In the genomic region with DNA sequence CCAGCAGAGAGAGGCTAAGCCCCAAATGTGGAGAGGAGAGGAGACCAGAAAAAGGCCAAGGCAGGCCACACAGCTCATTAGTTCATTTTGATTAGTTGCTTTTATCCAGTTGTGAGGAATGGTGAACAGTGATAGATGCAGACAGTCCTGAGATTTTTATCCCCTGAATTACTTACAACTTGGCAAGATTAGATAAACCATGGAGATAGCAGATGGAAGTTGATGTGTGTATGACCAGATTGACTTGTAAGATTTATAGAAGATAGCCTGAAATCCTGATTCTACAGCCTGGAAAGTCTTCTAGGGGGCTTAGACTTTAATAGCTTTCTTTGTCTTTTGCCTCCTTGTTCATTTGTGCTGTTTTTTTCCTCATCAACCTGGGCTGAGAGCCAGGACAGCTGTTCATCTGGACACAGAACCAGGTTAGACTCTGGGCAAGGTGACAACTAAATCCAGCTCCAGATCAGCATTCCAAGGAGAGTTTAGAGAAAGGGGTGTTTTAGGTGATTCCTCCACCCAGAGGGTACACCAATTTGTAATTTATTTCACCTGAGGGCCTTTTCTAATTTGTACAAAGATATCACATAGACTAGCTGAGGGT, we compare ENCODE assay signal across 30 cellular contexts.
DNase-seq lines count a peak whose midpoint lies in the region; ATAC-seq and TF ChIP-seq lines count a peak whose summit lies in the region.
"Had no signal": no experiment of that assay in that cellular context is flagged by ENCODE, and none has a peak within 500 bp of the region (broad histone marks: within the 10 kb centered on the region; RNA-seq: fewer than 3 reads in every experiment).

No MANE protein-coding gene starts in this region.

- H3K9ac ChIP-seq in PC-3 (ENCODE audit: low read length) = no peak overlapping the region
- H3K9ac ChIP-seq: BLaER1 treated with 17β-estradiol and CSF1 and Interleukin-3, amounts not matched to agents 10 nM and 100 nM had no signal

- POLR2A ChIA-PET in PC-3 (lab: Charles Lee; ENCODE audit: unreplicated experiment) = no interaction called here

- no peaks in the 10 kb centered on the region for H3K36me3 Mint-ChIP-seq in mesothelial cell of epicardium
- H3K36me3 Mint-ChIP-seq: IgD-negative memory B cell, natural killer cell had no signal

- H3F3A ChIP-seq in DOHH2 (ENCODE audit: control insufficient read depth, insufficient read depth) (peaks cover 25% of the 10 kb centered on the region), PC-3 (ENCODE audit: low read length, unreplicated experiment) (no peaks in the 10 kb centered on the region)

- CTCF ChIA-PET in PC-3 (lab: Charles Lee) = no interaction called here

- H4K20me1 ChIP-seq in DOHH2 (ENCODE audit: control insufficient read depth, insufficient read depth, low read depth, low read length) = no peaks in the 10 kb centered on the region
- H4K20me1 ChIP-seq in PC-3 (ENCODE audit: low read length) = no peaks in the 10 kb centered on the region
- H4K20me1 ChIP-seq: BLaER1 treated with 17β-estradiol and CSF1 and Interleukin-3, amounts not matched to agents 10 nM and 100 nM had no signal

- H3K4me1 ChIP-seq in DOHH2 (ENCODE audit: control insufficient read depth, low read length) = peaks cover 99% of the 10 kb centered on the region
- peaks cover 25% of the 10 kb centered on the region for H3K4me1 ChIP-seq in PC-3 (ENCODE audit: insufficient read depth, low read length)
- no peaks in the 10 kb centered on the region for H3K4me1 ChIP-seq in foreskin keratinocyte
- H3K4me1 ChIP-seq: esophagus squamous epithelium, upper lobe of right lung had no signal

- peaks cover 22% of the 10 kb centered on the region for H3K4me1 Mint-ChIP-seq in mesothelial cell of epicardium
- H3K4me1 Mint-ChIP-seq: activated CD4-positive, alpha-beta memory T cell treated with anti-CD3 and anti-CD28 coated beads, Interleukin-2, amount 10 ng/mL, durations not matched to agents 7 days and 5 days; IgD-negative memory B cell; natural killer cell; T-helper 17 cell had no signal

- BruUV-seq in PC-3 (replicated peaks; lab: Mats Ljungman, UMichigan) = no TSS peak

- H3K79me2 ChIP-seq in DOHH2 (ENCODE audit: control insufficient read depth, low read length) (no peaks in the 10 kb centered on the region), PC-3 (ENCODE audit: low read length) (no peaks in the 10 kb centered on the region)

- DNase-seq in DMS79 (lab: John Stamatoyannopoulos, UW) (peak; percentile 3), DMS79 treated with DMSO at 0.1 percent for 48 hours (lab: John Stamatoyannopoulos, UW) (no peak), PC-3 (no peak), mesothelial cell of epicardium (ENCODE audit: low spot score in 2 of 2, unreplicated experiment in 2 of 2) (no peak), foreskin keratinocyte (no peak), kidney tubule cell (ENCODE audit: low spot score) (no peak), NCI-H1417 treated with DMSO at 0.1 percent for 48 hours (lab: John Stamatoyannopoulos, UW) (no peak)
- DNase-seq: activated CD4-positive, alpha-beta memory T cell treated with anti-CD3 and anti-CD28 coated beads, Interleukin-2, amount 10 ng/mL, durations not matched to agents 7 days and 5 days; activated CD8-positive, alpha-beta memory T cell treated with anti-CD3 and anti-CD28 coated beads, Interleukin-2, amount 50 U/mL, for 4 hours; activated naive CD4-positive, alpha-beta T cell treated with Interleukin-2 at 50 U/mL for 16 hours; esophagus squamous epithelium; GDM1; GOT3; mucosa of descending colon; natural killer cell; NCI-H1048; NCI-H2029 treated with DMSO at 0.1 percent for 48 hours; NCI-H2227 treated with DMSO at 0.1 percent for 48 hours; small intestine; stimulated activated naive CD4-positive, alpha-beta T cell; T-helper 17 cell; upper lobe of right lung had no signal

- H3K27me3 ChIP-seq in DOHH2 (ENCODE audit: control insufficient read depth, low read length) (no peaks in the 10 kb centered on the region), PC-3 (ENCODE audit: low read length) (no peaks in the 10 kb centered on the region; the same call in 1 of the 2 replicates), foreskin keratinocyte (no peaks in the 10 kb centered on the region)
- H3K27me3 ChIP-seq: BLaER1 treated with 17β-estradiol and CSF1 and Interleukin-3, amounts not matched to agents 10 nM and 100 nM; esophagus squamous epithelium; heart right ventricle; upper lobe of right lung had no signal

- H3K4me3 ChIP-seq in DOHH2 (ENCODE audit: low read length) = peak overlapping the region; percentile 27; the same call in 1 of the 2 replicates
- H3K4me3 ChIP-seq in PC-3 (ENCODE audit: low read length) = no peak overlapping the region
- H3K4me3 ChIP-seq: BLaER1 treated with 17β-estradiol and CSF1 and Interleukin-3, amounts not matched to agents 10 nM and 100 nM; esophagus squamous epithelium; heart right ventricle; lung; mucosa of descending colon; SK-N-MC; upper lobe of right lung had no signal

- H2AFZ ChIP-seq in PC-3 (ENCODE audit: low read length) = 0 out of 2 replicates have a peak overlapping the region, but pooled peaks have one; percentile 54

- H3K27me3 Mint-ChIP-seq in mesothelial cell of epicardium (ENCODE audit: low read depth) = peaks cover 2% of the 10 kb centered on the region
- H3K27me3 Mint-ChIP-seq: T-helper 17 cell had no signal

- TF ChIP-seq CTCF in DOHH2 (IDR thresholded peaks at IDR 0.05; ENCODE audit: low read depth, low read length, poor library complexity, severe bottlenecking) (no peak), PC-3 (conservative IDR thresholded peaks at IDR 0.05; ENCODE audit: low read depth, low read length) (no peak), mesothelial cell of epicardium (IDR thresholded peaks at IDR 0.05; ENCODE audit: unreplicated experiment) (no peak), foreskin keratinocyte (conservative IDR thresholded peaks at IDR 0.05) (no peak)

- H3K9me3 ChIP-seq in DOHH2 (ENCODE audit: control insufficient read depth, insufficient read depth, low read length) (peaks cover 2% of the 10 kb centered on the region), PC-3 (ENCODE audit: low read length) (no peaks in the 10 kb centered on the region)
- H3K9me3 ChIP-seq: esophagus squamous epithelium, mucosa of descending colon, upper lobe of right lung had no signal

- H3K4me3 Mint-ChIP-seq in mesothelial cell of epicardium = no peak overlapping the region
- H3K4me3 Mint-ChIP-seq: activated CD4-positive, alpha-beta memory T cell treated with anti-CD3 and anti-CD28 coated beads, Interleukin-2, amount 10 ng/mL, durations not matched to agents 7 days and 5 days; IgD-negative memory B cell; natural killer cell; T-helper 17 cell had no signal

- peak overlapping the region; percentile 93 for H3K27ac ChIP-seq in DOHH2 (ENCODE audit: low read depth, low read length)
- no peak overlapping the region for H3K27ac ChIP-seq in PC-3 (ENCODE audit: low read length)
- no peak overlapping the region for H3K27ac ChIP-seq in foreskin keratinocyte
- H3K27ac ChIP-seq: 22Rv1; BLaER1 treated with 17β-estradiol and CSF1 and Interleukin-3, amounts not matched to agents 10 nM and 100 nM; esophagus squamous epithelium; heart right ventricle; SK-N-MC; upper lobe of right lung had no signal

- no peaks in the 10 kb centered on the region for H3K9me2 ChIP-seq in DOHH2 (replicated peaks; ENCODE audit: control insufficient read depth, low read length)
- no peaks in the 10 kb centered on the region for H3K9me2 ChIP-seq in PC-3 (replicated peaks; ENCODE audit: low read length)

- intact Hi-C loops in PC-3 (cut with micrococcal nuclease) = no loop called here

- peak overlapping the region; percentile 41 for H3K27ac Mint-ChIP-seq in mesothelial cell of epicardium
- H3K27ac Mint-ChIP-seq: activated CD4-positive, alpha-beta memory T cell treated with anti-CD3 and anti-CD28 coated beads, Interleukin-2, amount 10 ng/mL, durations not matched to agents 7 days and 5 days; IgD-negative memory B cell; natural killer cell; T-helper 17 cell had no signal

- peak overlapping the region; percentile 52 for H3K4me2 ChIP-seq in DOHH2 (ENCODE audit: low read length)
- H3K4me2 ChIP-seq in PC-3 (ENCODE audit: low read length) = no peak overlapping the region

- ATAC-seq in PC-3 (no peak), foreskin keratinocyte (no peak)
- ATAC-seq: activated CD4-positive, CD25-positive, alpha-beta regulatory T cell treated with anti-CD3 and anti-CD28 coated beads, Interleukin-2, amount 50 U/mL, for 24 hours; mucosa of descending colon; natural killer cell; T-helper 17 cell; upper lobe of right lung had no signal

- peaks cover 2% of the 10 kb centered on the region for H3K9me3 Mint-ChIP-seq in mesothelial cell of epicardium
- H3K9me3 Mint-ChIP-seq: activated CD4-positive, alpha-beta memory T cell treated with anti-CD3 and anti-CD28 coated beads, Interleukin-2, amount 10 ng/mL, durations not matched to agents 7 days and 5 days had no signal

- H3K36me3 ChIP-seq in DOHH2 (ENCODE audit: control insufficient read depth, low read length) = peaks cover 17% of the 10 kb centered on the region
- H3K36me3 ChIP-seq in PC-3 (ENCODE audit: low read depth, low read length) = no peaks in the 10 kb centered on the region
- H3K36me3 ChIP-seq: BLaER1 treated with 17β-estradiol and CSF1 and Interleukin-3, amounts not matched to agents 10 nM and 100 nM; esophagus squamous epithelium; heart right ventricle; upper lobe of right lung had no signal
